Comparison of ENCODE assay signal across 13 cellular contexts in the genomic region with DNA sequence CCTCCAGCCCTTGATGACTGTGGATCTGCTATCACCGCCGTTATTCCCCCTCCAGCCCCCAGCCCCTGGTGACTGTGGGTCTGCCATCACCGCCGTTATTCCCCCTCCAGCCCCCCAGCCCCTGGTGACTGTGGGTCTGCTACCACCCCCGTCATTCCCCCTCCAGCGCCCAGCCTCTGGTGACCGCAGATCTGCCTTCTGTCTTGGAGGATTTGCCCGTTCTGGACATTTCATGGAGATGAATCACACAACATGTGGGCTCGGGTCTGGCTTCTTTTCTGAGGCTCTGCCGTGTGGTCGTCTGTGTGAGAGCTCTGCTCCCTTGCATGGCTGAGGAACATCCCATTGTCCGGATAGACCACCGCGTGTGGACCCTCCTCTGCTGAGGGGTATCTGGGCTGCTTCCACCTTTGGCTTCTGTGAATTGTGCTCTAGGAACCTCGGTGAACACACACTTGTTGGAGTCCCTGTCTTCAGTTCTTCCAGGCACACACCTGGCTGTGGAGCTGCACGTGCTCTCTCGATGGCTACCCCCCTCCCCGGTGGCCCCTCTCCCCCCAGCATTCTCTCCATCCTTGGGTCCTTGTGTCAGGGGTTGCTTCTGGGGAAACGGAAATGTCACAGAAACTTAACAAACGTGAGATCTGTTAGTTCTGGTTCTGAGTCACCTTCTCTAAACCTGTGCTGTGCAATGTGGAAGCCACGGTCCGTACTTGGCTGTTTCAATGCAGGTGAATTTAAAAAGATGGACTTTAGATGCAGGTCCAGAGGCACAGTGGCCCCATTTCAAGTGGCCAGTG.
DNase-seq lines count a peak whose midpoint lies in the region; ATAC-seq lines count a peak whose summit lies in the region.
"Had no signal": no experiment of that assay in that cellular context is flagged by ENCODE, and none has a peak within 500 bp of the region (broad histone marks: within the 10 kb centered on the region; RNA-seq: fewer than 3 reads in every experiment).

No MANE protein-coding gene starts in this region.

- no peak overlapping the region for H2AFZ ChIP-seq in neuronal stem cell (ENCODE audit: low read length)

- no peak overlapping the region for H3K18ac ChIP-seq in neuronal stem cell (ENCODE audit: low read length)

- H3K4me3 ChIP-seq in MG63 (no peak overlapping the region), neuronal stem cell (ENCODE audit: low read length in 2 of 2) (no peak overlapping the region)
- H3K4me3 ChIP-seq: heart right ventricle, lung had no signal

- no peak overlapping the region for H4K91ac ChIP-seq in neuronal stem cell (ENCODE audit: low read depth, low read length, poor library complexity)

- H2AK5ac ChIP-seq in neuronal stem cell (ENCODE audit: low read depth, low read length): peak overlapping the region; percentile 66

- H3K79me1 ChIP-seq in neuronal stem cell (ENCODE audit: low read depth, low read length): no peaks in the 10 kb centered on the region

- no peak overlapping the region for H2BK12ac ChIP-seq in neuronal stem cell (ENCODE audit: low read length)

- no peak overlapping the region for H2BK15ac ChIP-seq in neuronal stem cell (ENCODE audit: low read length)

- H2BK5ac ChIP-seq in neuronal stem cell (ENCODE audit: low read length): no peak overlapping the region

- H3K9ac ChIP-seq in neuronal stem cell (ENCODE audit: low read depth, low read length, poor library complexity): no peak overlapping the region

- no CpG with 5 or more reads among the region's 22 CpGs for WGBS in neuronal stem cell (ENCODE audit: extremely low coverage in 2 of 2, insufficient read length in 2 of 2, insufficient replicate concordance in 1 of 2), 2 donors

- no peak overlapping the region for H4K8ac ChIP-seq in neuronal stem cell (ENCODE audit: low read depth, low read length)

- H3K4me1 ChIP-seq in neuronal stem cell (ENCODE audit: control insufficient read depth in 2 of 2, insufficient read depth in 1 of 2, low read depth in 1 of 2, low read length in 2 of 2): peaks cover 0 to 5% of the 10 kb centered on the region in 2 donors

- no peaks in the 10 kb centered on the region for H3K36me3 ChIP-seq in MG63
- H3K36me3 ChIP-seq in neuronal stem cell (replicated peaks in 1 of 2; ENCODE audit: control insufficient read depth in 2 of 2, insufficient read depth in 2 of 2, low read length in 2 of 2): no peaks in the 10 kb centered on the region
- H3K36me3 ChIP-seq: heart right ventricle had no signal

- no peak overlapping the region for H3K23ac ChIP-seq in neuronal stem cell (ENCODE audit: low read depth, low read length, poor library complexity)

- ATAC-seq in GM21515 (IDR thresholded peaks at IDR 0.05; ENCODE audit: unreplicated experiment) (no peak), GM21390 (IDR thresholded peaks at IDR 0.05; ENCODE audit: unreplicated experiment) (no peak)
- ATAC-seq: heart right ventricle; stimulated activated naive CD8-positive, alpha-beta T cell treated with anti-CD3 and anti-CD28 coated beads, Interleukin-15, amount 100 ng/mL, for 72 hours had no signal

- no peak overlapping the region for H2BK120ac ChIP-seq in neuronal stem cell (ENCODE audit: low read depth, low read length)

- no peak overlapping the region for H3K27ac ChIP-seq in neuronal stem cell (replicated peaks; ENCODE audit: low read length)

- H3K4ac ChIP-seq in neuronal stem cell (ENCODE audit: low read length): no peak overlapping the region

- no peak overlapping the region for H3K14ac ChIP-seq in neuronal stem cell (ENCODE audit: low read length)

- H3K4me2 ChIP-seq in neuronal stem cell (ENCODE audit: insufficient read depth, low read length, poor library complexity, severe bottlenecking): no peak overlapping the region

- no peaks in the 10 kb centered on the region for H3K27me3 ChIP-seq in MG63
- H3K27me3 ChIP-seq in neuronal stem cell (ENCODE audit: control insufficient read depth in 3 of 3, insufficient read depth in 3 of 3, low read depth in 1 of 3, low read length in 3 of 3): no peaks in the 10 kb centered on the region

- H3K9me3 ChIP-seq in MG63 (no peaks in the 10 kb centered on the region), neuronal stem cell (replicated peaks in 1 of 2; ENCODE audit: control insufficient read depth in 2 of 2, insufficient read depth in 1 of 2, low read depth in 1 of 2, low read length in 2 of 2) (peaks cover 0 to under 1% of the 10 kb centered on the region in 2 donors)

- DNase-seq in Daoy (ENCODE audit: low read depth) (peak; percentile 91), MG63 (peak; percentile 49), dedifferentiated amniotic fluid mesenchymal stem cell (ENCODE audit: extremely low spot score) (peak; percentile 82), neuronal stem cell (ENCODE audit: low spot score) (no peak)
- DNase-seq in activated effector memory CD4-positive, alpha-beta T cell treated with Interleukin-2 at 50 U/mL for 16 hours: no peak
- no peak for DNase-seq in activated CD4-positive, alpha-beta T cell treated with anti-CD3 and anti-CD28 coated beads for 48 hours
- DNase-seq: heart right ventricle; Karpas-422; stimulated activated CD4-positive, alpha-beta T cell treated with anti-CD3 and anti-CD28 coated beads, Interleukin-4, amount 100 ng/mL, for 1 hour; stimulated activated naive CD8-positive, alpha-beta T cell treated with anti-CD3 and anti-CD28 coated beads, Interleukin-15, amount 100 ng/mL, for 72 hours had no signal

Comparison
In these comparisons a context has a peak if more than half of its experiments do, and no peak if none do; other contexts are left out.
1. DNase-seq: peak in Daoy (single experiment), MG63 (single experiment) and dedifferentiated amniotic fluid mesenchymal stem cell (single experiment); none in neuronal stem cell (single experiment), activated effector memory CD4-positive, alpha-beta T cell treated with Interleukin-2 at 50 U/mL for 16 hours (single experiment) and activated CD4-positive, alpha-beta T cell treated with anti-CD3 and anti-CD28 coated beads for 48 hours (single experiment).